ENCODE assay signal across 31 cellular contexts in the genomic region with DNA sequence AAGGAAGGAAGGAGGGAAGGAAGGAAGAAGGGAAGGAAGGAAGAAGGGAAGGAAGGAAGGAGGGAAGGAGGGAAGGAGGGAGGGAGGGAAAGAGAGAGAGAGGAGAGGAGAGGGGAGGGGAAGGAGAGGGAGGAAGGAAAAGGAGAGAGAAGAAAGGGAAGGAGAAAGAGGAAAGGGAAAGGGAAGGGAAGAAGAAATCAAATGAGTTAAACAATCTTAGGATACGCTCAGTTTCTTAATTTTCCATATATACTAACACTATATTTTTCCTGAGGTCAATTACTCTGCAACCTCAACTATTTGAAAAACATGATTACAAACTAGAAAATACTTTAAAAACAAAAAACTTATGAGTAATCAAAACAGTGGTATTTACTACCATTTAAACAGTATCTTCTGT.
"Had no signal": no experiment of that assay in that cellular context is flagged by ENCODE, and none has a peak within 500 bp of the region (broad histone marks: within the 10 kb centered on the region; RNA-seq: fewer than 3 reads in every experiment).

No MANE protein-coding gene starts in this region.

- H3K4me1 Mint-ChIP-seq: natural killer cell; nephron; neural progenitor cell; stimulated activated memory B cell treated with anti-CD40 and anti-IgM and Interleukin-4, amounts not matched to agents 10 μg/mL and 1 μg/mL and 100 μg/mL, for 72 hours had no signal

- H3K9me3 Mint-ChIP-seq: naive thymus-derived CD4-positive, alpha-beta T cell; natural killer cell; nephron; neural progenitor cell; stimulated activated memory B cell treated with anti-CD40 and anti-IgM and Interleukin-4, amounts not matched to agents 10 μg/mL and 1 μg/mL and 100 μg/mL, for 72 hours; type B pancreatic cell had no signal

- H3K4me2 ChIP-seq: neural progenitor cell, smooth muscle cell had no signal

- H3K27me3 Mint-ChIP-seq: naive thymus-derived CD4-positive, alpha-beta T cell; progenitor cell of endocrine pancreas; type B pancreatic cell had no signal

- DNase-seq: naive thymus-derived CD4-positive, alpha-beta T cell; natural killer cell; occipital lobe; ovary; posterior cingulate gyrus; psoas muscle; right cardiac atrium; spleen; stimulated activated CD4-positive, alpha-beta T cell treated with anti-CD3 and anti-CD28 coated beads, Interleukin-12 subunit alpha, Interleukin-12 subunit beta, amount 100 ng/mL, for 4 hours; stimulated activated CD4-positive, alpha-beta T cell treated with anti-CD3 and anti-CD28 coated beads, Interleukin-1b, Interleukin-23, amount 100 ng/mL, for 48 hours; stimulated activated CD4-positive, alpha-beta T cell treated with anti-CD3 and anti-CD28 coated beads, Interleukin-4, amount 100 ng/mL, for 1 hour; stimulated activated CD4-positive, alpha-beta T cell treated with anti-CD3 and anti-CD28 coated beads, Interleukin-4, amount 100 ng/mL, for 4 hours; stimulated activated CD8-positive, alpha-beta memory T cell treated with anti-CD3 and anti-CD28 coated beads, Interleukin-4, amount 100 ng/mL, for 48 hours; stimulated activated naive CD4-positive, alpha-beta T cell; stimulated activated naive CD8-positive, alpha-beta T cell treated with anti-CD3 and anti-CD28 coated beads, Interleukin-15, Interleukin-2, amounts not matched to agents 100 U/mL and 50 U/mL, for 24 hours; substantia nigra; testis; tibial artery; transverse colon; upper lobe of right lung; uterus had no signal

- H3K4me3 Mint-ChIP-seq: naive thymus-derived CD4-positive, alpha-beta T cell; natural killer cell; nephron; neural progenitor cell; stimulated activated memory B cell treated with anti-CD40 and anti-IgM and Interleukin-4, amounts not matched to agents 10 μg/mL and 1 μg/mL and 100 μg/mL, for 72 hours; type B pancreatic cell had no signal

- H3K36me3 Mint-ChIP-seq: natural killer cell; stimulated activated memory B cell treated with anti-CD40 and anti-IgM and Interleukin-4, amounts not matched to agents 10 μg/mL and 1 μg/mL and 100 μg/mL, for 72 hours; type B pancreatic cell had no signal

- H3K36me3 ChIP-seq: neural progenitor cell, ovary, spleen, suprapubic skin, tibial artery, transverse colon, upper lobe of right lung had no signal

- H3K4me3 ChIP-seq: neural progenitor cell, ovary, psoas muscle, skin epidermis, smooth muscle cell, spleen, suprapubic skin, testis, tibial artery, transverse colon, upper lobe of right lung, uterus had no signal

- H3K27ac Mint-ChIP-seq: naive thymus-derived CD4-positive, alpha-beta T cell; natural killer cell; nephron; neural progenitor cell; progenitor cell of endocrine pancreas; stimulated activated memory B cell treated with anti-CD40 and anti-IgM and Interleukin-4, amounts not matched to agents 10 μg/mL and 1 μg/mL and 100 μg/mL, for 72 hours; type B pancreatic cell had no signal

- H3K9me3 ChIP-seq: ovary, psoas muscle, spleen, suprapubic skin, testis, tibial artery, transverse colon, upper lobe of right lung had no signal

- H3K27ac ChIP-seq: neural progenitor cell, ovary, parathyroid adenoma, psoas muscle, skin epidermis, spleen, suprapubic skin, testis, tibial artery, transverse colon, upper lobe of right lung, uterus had no signal

- H3K27me3 ChIP-seq: neural progenitor cell, ovary, spleen, suprapubic skin, testis, tibial artery, transverse colon, upper lobe of right lung, uterus had no signal

- ATAC-seq: naive thymus-derived CD4-positive, alpha-beta T cell; natural killer cell; psoas muscle; right cardiac atrium; sciatic nerve; stimulated activated memory B cell treated with anti-CD40 and anti-IgM and Interleukin-4, amounts not matched to agents 10 μg/mL and 1 μg/mL and 100 μg/mL, for 72 hours; stimulated activated naive CD8-positive, alpha-beta T cell treated with anti-CD3 and anti-CD28 coated beads, Interleukin-15, Interleukin-2, amounts not matched to agents 100 U/mL and 50 U/mL, for 24 hours; upper lobe of right lung had no signal

- H3K4me1 ChIP-seq: neural progenitor cell, parathyroid adenoma, psoas muscle, spleen, testis, tibial artery, transverse colon, upper lobe of right lung, uterus had no signal

- H2AFZ ChIP-seq: neural progenitor cell, parathyroid adenoma had no signal

- H3K9ac ChIP-seq: neural progenitor cell, parathyroid adenoma had no signal

- H3K79me2 ChIP-seq: parathyroid adenoma had no signal
